9 cellular contexts compared by ENCODE assay signal in genomic region chr12:99130808-99131538, GRCh38.
A peak's percentile ranks its signal among the peaks of the same experiment; 100 is the strongest.
DNase-seq lines count a peak whose midpoint lies in the region; ATAC-seq and TF ChIP-seq lines count a peak whose summit lies in the region.
"Had no signal": no experiment of that assay in that cellular context is flagged by ENCODE, and none has a peak within 500 bp of the region (broad histone marks: within the 10 kb centered on the region; RNA-seq: fewer than 3 reads in every experiment).

No MANE protein-coding gene starts in this region.

- H3K4me1 ChIP-seq in lower lobe of right lung = no peaks in the 10 kb centered on the region

- intact Hi-C loops in lower lobe of right lung (cut with DNase I) (no loop called here), CD14-positive monocyte (cut with micrococcal nuclease) (no loop called here), posterior vena cava (cut with DNase I) (no loop called here)

- no peaks in the 10 kb centered on the region for H3K27me3 ChIP-seq in lower lobe of right lung (ENCODE audit: low read depth)

- no peaks in the 10 kb centered on the region for H3K9me3 ChIP-seq in lower lobe of right lung

- DNase-seq in MV-4-11 (lab: John Stamatoyannopoulos, UW) = peak; percentile 88
- no peak for DNase-seq in lower lobe of right lung
- no peak for DNase-seq in AML-193 (lab: John Stamatoyannopoulos, UW)
- DNase-seq in CD14-positive monocyte (ENCODE audit: low spot score) = no peak
- no peak for DNase-seq in posterior vena cava (ENCODE audit: low spot score)
- DNase-seq in NCI-H2196 treated with DMSO at 0.1 percent for 48 hours (lab: John Stamatoyannopoulos, UW; ENCODE audit: unreplicated experiment) = no peak

- H3K27ac ChIP-seq in lower lobe of right lung = no peak overlapping the region

- no peak overlapping the region for H3K4me3 Mint-ChIP-seq in CD14-positive monocyte
- H3K4me3 Mint-ChIP-seq: central memory CD8-positive, alpha-beta T cell had no signal

- peak overlapping the region; percentile 22 for H3K4me3 ChIP-seq in lower lobe of right lung

- H3K4me1 Mint-ChIP-seq in CD14-positive monocyte = peaks cover 12% of the 10 kb centered on the region
- H3K4me1 Mint-ChIP-seq: central memory CD8-positive, alpha-beta T cell had no signal

- H3K27ac Mint-ChIP-seq in CD14-positive monocyte = no peak overlapping the region

- H3K9me3 Mint-ChIP-seq in CD14-positive monocyte = peaks cover 0 to 6% (median 2%) of the 10 kb centered on the region in 7 donors
- H3K9me3 Mint-ChIP-seq: central memory CD8-positive, alpha-beta T cell had no signal

- ATAC-seq in GM18858 (IDR thresholded peaks at IDR 0.05; ENCODE audit: unreplicated experiment) (peak; percentile 98), HG02759 (IDR thresholded peaks at IDR 0.05; ENCODE audit: unreplicated experiment) (peak; percentile 93), lower lobe of right lung (peak in 1 of 2 donors; percentile 36)

- no peaks in the 10 kb centered on the region for H3K36me3 Mint-ChIP-seq in CD14-positive monocyte

- H3K36me3 ChIP-seq in lower lobe of right lung = no peaks in the 10 kb centered on the region

- TF ChIP-seq CTCF in lower lobe of right lung (IDR thresholded peaks at IDR 0.05) = no peak
- no peak for TF ChIP-seq CTCF in CD14-positive monocyte (IDR thresholded peaks at IDR 0.05)

- peaks cover 0 to 3% (median 0%) of the 10 kb centered on the region in 3 donors for H3K27me3 Mint-ChIP-seq in CD14-positive monocyte (ENCODE audit: low read depth in 3 of 3)
- H3K27me3 Mint-ChIP-seq: central memory CD8-positive, alpha-beta T cell had no signal
